2 cellular contexts compared by ENCODE assay signal in the genomic region with DNA sequence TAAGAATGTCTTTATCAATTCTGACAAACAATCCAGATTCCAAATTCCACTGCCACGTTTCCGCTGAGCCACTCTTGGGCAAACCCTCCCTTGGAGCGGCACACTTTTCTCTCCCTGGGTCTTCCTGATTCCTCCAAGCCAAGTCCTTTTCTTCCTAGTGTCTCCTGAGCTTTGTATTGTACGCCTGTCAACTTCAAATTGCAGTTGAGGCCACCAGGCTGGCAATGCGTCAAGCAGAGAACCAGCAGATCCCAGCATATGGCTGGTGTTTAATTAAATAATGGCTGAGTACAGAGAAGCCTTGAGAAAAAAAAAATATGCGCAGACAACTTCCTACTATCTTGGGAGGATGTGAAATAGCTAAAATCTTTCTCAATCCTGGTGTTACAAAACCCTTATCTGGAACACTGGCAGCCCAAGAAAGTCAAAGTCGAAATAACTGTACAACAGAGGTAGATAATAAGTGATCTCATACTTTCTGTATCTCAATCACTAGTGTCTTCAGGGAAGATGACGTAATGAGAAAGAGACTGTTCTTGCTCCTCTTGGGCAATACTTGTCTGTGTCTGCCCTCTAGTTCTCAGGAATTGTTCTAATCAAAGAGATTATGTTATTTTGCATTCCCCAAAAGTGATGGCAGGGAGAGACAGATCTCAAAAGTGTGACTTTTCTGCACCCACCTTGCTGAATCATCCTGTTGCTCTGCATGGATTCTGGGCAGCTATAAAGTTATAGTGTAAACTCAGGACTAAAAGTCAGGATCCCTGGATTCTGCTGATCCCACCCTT.
TF ChIP-seq lines count a peak whose summit lies in the region.

No MANE protein-coding gene starts in this region.

TF ChIP-seq in A549, 52 proteins besides CTCF, POLR2A, EP300 and RAD21 (continues in another document):
- 0 out of 2 replicates have a peak, but pooled peaks have one; percentile 66 for TF ChIP-seq HEYL (CRISPR knock-in tag; IDR thresholded peaks at IDR 0.05)
- TF ChIP-seq KDM1A (IDR thresholded peaks at IDR 0.05; ENCODE audit: low read depth) = no peak
- TF ChIP-seq RNF2 (IDR thresholded peaks at IDR 0.05; ENCODE audit: borderline replicate concordance, low read depth) = no peak
- peak; percentile 97 for TF ChIP-seq JUNB (IDR thresholded peaks at IDR 0.05)
- TF ChIP-seq FOSB (CRISPR knock-in tag; IDR thresholded peaks at IDR 0.05) = no peak
- TF ChIP-seq SMC3 (IDR thresholded peaks at IDR 0.05) = peak; percentile 69
- no peak for TF ChIP-seq HOXA7 (CRISPR knock-in tag; IDR thresholded peaks at IDR 0.05)
- no peak for TF ChIP-seq HDAC2 (IDR thresholded peaks at IDR 0.05)
- no peak for TF ChIP-seq PHF8 (IDR thresholded peaks at IDR 0.05; ENCODE audit: borderline replicate concordance, low read depth)
- TF ChIP-seq, protein P1, sequence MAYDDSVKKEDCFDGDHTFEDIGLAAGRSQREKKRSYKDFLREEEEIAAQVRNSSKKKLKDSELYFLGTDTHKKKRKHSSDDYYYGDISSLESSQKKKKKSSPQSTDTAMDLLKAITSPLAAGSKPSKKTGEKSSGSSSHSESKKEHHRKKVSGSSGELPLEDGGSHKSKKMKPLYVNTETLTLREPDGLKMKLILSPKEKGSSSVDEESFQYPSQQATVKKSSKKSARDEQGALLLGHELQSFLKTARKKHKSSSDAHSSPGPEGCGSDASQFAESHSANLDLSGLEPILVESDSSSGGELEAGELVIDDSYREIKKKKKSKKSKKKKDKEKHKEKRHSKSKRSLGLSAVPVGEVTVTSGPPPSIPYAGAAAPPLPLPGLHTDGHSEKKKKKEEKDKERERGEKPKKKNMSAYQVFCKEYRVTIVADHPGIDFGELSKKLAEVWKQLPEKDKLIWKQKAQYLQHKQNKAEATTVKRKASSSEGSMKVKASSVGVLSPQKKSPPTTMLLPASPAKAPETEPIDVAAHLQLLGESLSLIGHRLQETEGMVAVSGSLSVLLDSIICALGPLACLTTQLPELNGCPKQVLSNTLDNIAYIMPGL (CRISPR knock-in tag; IDR thresholded peaks at IDR 0.05; ENCODE audit: borderline replicate concordance) = no peak
- TF ChIP-seq ZC3H11A (IDR thresholded peaks at IDR 0.05) = no peak
- peak; percentile 24; the same call in 1 of the 2 replicates for TF ChIP-seq ZSCAN20 (CRISPR knock-in tag; IDR thresholded peaks at IDR 0.05)
- peak; percentile 95 to 99; a peak in 4 of 5 replicates for TF ChIP-seq JUN (IDR thresholded peaks at IDR 0.05)
- TF ChIP-seq NR3C1 (IDR thresholded peaks at IDR 0.05) = peak; percentile 86; the same call in 1 of the 3 replicates
- TF ChIP-seq, protein P2, sequence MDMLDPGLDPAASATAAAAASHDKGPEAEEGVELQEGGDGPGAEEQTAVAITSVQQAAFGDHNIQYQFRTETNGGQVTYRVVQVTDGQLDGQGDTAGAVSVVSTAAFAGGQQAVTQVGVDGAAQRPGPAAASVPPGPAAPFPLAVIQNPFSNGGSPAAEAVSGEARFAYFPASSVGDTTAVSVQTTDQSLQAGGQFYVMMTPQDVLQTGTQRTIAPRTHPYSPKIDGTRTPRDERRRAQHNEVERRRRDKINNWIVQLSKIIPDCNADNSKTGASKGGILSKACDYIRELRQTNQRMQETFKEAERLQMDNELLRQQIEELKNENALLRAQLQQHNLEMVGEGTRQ (IDR thresholded peaks at IDR 0.05) = no peak
- TF ChIP-seq, protein P3, sequence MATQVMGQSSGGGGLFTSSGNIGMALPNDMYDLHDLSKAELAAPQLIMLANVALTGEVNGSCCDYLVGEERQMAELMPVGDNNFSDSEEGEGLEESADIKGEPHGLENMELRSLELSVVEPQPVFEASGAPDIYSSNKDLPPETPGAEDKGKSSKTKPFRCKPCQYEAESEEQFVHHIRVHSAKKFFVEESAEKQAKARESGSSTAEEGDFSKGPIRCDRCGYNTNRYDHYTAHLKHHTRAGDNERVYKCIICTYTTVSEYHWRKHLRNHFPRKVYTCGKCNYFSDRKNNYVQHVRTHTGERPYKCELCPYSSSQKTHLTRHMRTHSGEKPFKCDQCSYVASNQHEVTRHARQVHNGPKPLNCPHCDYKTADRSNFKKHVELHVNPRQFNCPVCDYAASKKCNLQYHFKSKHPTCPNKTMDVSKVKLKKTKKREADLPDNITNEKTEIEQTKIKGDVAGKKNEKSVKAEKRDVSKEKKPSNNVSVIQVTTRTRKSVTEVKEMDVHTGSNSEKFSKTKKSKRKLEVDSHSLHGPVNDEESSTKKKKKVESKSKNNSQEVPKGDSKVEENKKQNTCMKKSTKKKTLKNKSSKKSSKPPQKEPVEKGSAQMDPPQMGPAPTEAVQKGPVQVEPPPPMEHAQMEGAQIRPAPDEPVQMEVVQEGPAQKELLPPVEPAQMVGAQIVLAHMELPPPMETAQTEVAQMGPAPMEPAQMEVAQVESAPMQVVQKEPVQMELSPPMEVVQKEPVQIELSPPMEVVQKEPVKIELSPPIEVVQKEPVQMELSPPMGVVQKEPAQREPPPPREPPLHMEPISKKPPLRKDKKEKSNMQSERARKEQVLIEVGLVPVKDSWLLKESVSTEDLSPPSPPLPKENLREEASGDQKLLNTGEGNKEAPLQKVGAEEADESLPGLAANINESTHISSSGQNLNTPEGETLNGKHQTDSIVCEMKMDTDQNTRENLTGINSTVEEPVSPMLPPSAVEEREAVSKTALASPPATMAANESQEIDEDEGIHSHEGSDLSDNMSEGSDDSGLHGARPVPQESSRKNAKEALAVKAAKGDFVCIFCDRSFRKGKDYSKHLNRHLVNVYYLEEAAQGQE (IDR thresholded peaks at IDR 0.05) = no peak
- peak; percentile 74 for TF ChIP-seq FOSL2 (IDR thresholded peaks at IDR 0.05)
- TF ChIP-seq FOSL2 (CRISPR knock-in tag; IDR thresholded peaks at IDR 0.05) = peak; percentile 92
- peak; percentile 75; the same call in 1 of the 2 replicates for TF ChIP-seq EHF (CRISPR knock-in tag; IDR thresholded peaks at IDR 0.05)
- no peak for TF ChIP-seq ESRRA (IDR thresholded peaks at IDR 0.05; ENCODE audit: borderline replicate concordance, low read length)
- no peak for TF ChIP-seq TP53 (CRISPR knock-in tag; IDR thresholded peaks at IDR 0.05)
- no peak for TF ChIP-seq RCOR1 (IDR thresholded peaks at IDR 0.05; ENCODE audit: low read depth, low read length)
- TF ChIP-seq MYC (IDR thresholded peaks at IDR 0.05; ENCODE audit: borderline replicate concordance, low read length) = 0 out of 2 replicates have a peak, but pooled peaks have one; percentile 48
- TF ChIP-seq MAFK (IDR thresholded peaks at IDR 0.05; ENCODE audit: partially characterized antibody) = peak; percentile 58
- TF ChIP-seq, protein P4, sequence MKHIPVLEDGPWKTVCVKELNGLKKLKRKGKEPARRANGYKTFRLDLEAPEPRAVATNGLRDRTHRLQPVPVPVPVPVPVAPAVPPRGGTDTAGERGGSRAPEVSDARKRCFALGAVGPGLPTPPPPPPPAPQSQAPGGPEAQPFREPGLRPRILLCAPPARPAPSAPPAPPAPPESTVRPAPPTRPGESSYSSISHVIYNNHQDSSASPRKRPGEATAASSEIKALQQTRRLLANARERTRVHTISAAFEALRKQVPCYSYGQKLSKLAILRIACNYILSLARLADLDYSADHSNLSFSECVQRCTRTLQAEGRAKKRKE (CRISPR knock-in tag; IDR thresholded peaks at IDR 0.05; ENCODE audit: low read depth) = no peak
- TF ChIP-seq ZFP36 (IDR thresholded peaks at IDR 0.05; ENCODE audit: borderline replicate concordance, partially characterized antibody) = no peak
- no peak for TF ChIP-seq CHD4 (IDR thresholded peaks at IDR 0.05; ENCODE audit: borderline replicate concordance)
- TF ChIP-seq, protein P5, sequence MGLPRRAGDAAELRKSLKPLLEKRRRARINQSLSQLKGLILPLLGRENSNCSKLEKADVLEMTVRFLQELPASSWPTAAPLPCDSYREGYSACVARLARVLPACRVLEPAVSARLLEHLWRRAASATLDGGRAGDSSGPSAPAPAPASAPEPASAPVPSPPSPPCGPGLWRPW (IDR thresholded peaks at IDR 0.05) = peak; percentile 100
- TF ChIP-seq GATA3 (IDR thresholded peaks at IDR 0.05; ENCODE audit: borderline replicate concordance) = peak; percentile 77

TF ChIP-seq in HepG2, 621 proteins besides CTCF, POLR2A, EP300 and RAD21:
- TF ChIP-seq ATF7 (IDR thresholded peaks at IDR 0.05) (peak; percentile 94), ATF7 (CRISPR knock-in tag; IDR thresholded peaks at IDR 0.05) (no peak), CEBPB (IDR thresholded peaks at IDR 0.05; ENCODE audit: borderline replicate concordance, low read depth, low read length) (peak; percentile 72), CEBPG (CRISPR knock-in tag; IDR thresholded peaks at IDR 0.05) (peak; percentile 72), ZNF24 (IDR thresholded peaks at IDR 0.05) (no peak), MEIS1 (CRISPR knock-in tag; IDR thresholded peaks at IDR 0.05; ENCODE audit: borderline replicate concordance) (no peak), CREB1 (IDR thresholded peaks at IDR 0.05) (peak; percentile 68; the same call in 1 of the 2 replicates), CREB1 (CRISPR knock-in tag; IDR thresholded peaks at IDR 0.05) (peak; percentile 37; the same call in 1 of the 2 replicates), GATAD2A (CRISPR knock-in tag; IDR thresholded peaks at IDR 0.05) (peak; percentile 36; the same call in 1 of the 2 replicates), SOX6 (IDR thresholded peaks at IDR 0.05) (no peak), SOX6 (CRISPR knock-in tag; IDR thresholded peaks at IDR 0.05) (0 out of 2 replicates have a peak, but pooled peaks have one; percentile 19), ZNF205 (CRISPR knock-in tag; IDR thresholded peaks at IDR 0.05) (0 out of 2 replicates have a peak, but pooled peaks have one; percentile 29)
- TF ChIP-seq, protein P6, sequence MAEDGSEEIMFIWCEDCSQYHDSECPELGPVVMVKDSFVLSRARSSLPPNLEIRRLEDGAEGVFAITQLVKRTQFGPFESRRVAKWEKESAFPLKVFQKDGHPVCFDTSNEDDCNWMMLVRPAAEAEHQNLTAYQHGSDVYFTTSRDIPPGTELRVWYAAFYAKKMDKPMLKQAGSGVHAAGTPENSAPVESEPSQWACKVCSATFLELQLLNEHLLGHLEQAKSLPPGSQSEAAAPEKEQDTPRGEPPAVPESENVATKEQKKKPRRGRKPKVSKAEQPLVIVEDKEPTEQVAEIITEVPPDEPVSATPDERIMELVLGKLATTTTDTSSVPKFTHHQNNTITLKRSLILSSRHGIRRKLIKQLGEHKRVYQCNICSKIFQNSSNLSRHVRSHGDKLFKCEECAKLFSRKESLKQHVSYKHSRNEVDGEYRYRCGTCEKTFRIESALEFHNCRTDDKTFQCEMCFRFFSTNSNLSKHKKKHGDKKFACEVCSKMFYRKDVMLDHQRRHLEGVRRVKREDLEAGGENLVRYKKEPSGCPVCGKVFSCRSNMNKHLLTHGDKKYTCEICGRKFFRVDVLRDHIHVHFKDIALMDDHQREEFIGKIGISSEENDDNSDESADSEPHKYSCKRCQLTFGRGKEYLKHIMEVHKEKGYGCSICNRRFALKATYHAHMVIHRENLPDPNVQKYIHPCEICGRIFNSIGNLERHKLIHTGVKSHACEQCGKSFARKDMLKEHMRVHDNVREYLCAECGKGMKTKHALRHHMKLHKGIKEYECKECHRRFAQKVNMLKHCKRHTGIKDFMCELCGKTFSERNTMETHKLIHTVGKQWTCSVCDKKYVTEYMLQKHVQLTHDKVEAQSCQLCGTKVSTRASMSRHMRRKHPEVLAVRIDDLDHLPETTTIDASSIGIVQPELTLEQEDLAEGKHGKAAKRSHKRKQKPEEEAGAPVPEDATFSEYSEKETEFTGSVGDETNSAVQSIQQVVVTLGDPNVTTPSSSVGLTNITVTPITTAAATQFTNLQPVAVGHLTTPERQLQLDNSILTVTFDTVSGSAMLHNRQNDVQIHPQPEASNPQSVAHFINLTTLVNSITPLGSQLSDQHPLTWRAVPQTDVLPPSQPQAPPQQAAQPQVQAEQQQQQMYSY (CRISPR knock-in tag; IDR thresholded peaks at IDR 0.05) = peak; percentile 82
- TF ChIP-seq, protein P7, sequence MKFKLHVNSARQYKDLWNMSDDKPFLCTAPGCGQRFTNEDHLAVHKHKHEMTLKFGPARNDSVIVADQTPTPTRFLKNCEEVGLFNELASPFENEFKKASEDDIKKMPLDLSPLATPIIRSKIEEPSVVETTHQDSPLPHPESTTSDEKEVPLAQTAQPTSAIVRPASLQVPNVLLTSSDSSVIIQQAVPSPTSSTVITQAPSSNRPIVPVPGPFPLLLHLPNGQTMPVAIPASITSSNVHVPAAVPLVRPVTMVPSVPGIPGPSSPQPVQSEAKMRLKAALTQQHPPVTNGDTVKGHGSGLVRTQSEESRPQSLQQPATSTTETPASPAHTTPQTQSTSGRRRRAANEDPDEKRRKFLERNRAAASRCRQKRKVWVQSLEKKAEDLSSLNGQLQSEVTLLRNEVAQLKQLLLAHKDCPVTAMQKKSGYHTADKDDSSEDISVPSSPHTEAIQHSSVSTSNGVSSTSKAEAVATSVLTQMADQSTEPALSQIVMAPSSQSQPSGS (CRISPR knock-in tag; IDR thresholded peaks at IDR 0.05) = 0 out of 2 replicates have a peak, but pooled peaks have one; percentile 36
